22 cellular contexts compared by ENCODE assay signal in the genomic region with DNA sequence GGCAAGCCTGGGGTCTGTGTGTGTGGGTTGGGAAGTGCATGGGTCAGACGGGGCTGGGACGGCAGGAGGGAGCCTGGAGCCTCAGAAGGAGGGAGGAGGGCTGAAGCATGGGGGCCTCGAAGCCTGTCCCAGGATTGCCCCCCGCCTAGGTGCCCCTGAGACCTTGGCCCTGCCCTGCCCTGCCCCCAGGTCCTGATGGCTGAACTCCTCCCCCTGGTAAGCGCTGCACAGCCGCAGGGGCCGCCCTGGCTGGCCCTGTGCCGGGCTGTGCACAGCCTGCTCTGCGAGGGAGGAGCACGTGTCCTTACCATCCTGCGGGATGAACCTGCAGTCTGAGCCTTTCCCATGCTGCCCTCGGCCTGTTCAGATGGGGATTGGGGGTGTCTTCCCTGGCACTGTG. TPM values are rescaled to one million over a fixed set of nuclear protein-coding genes. Genes with fewer than 3 reads are reported as not detected.
DNase-seq lines count a peak whose midpoint lies in the region; ATAC-seq, FAIRE-seq and TF ChIP-seq lines count a peak whose summit lies in the region.
"Had no signal": no experiment of that assay in that cellular context is flagged by ENCODE, and none has a peak within 500 bp of the region (broad histone marks: within the 10 kb centered on the region; RNA-seq: fewer than 3 reads in every experiment).

No MANE protein-coding gene starts in this region.

- no peaks in the 10 kb centered on the region for H3K9me3 Mint-ChIP-seq in GM23338
- H3K9me3 Mint-ChIP-seq: CD4-positive, alpha-beta memory T cell; H9 had no signal

- peaks cover 10% of the 10 kb centered on the region for H3K36me3 Mint-ChIP-seq in GM23338 (ENCODE audit: low read depth)

- peaks cover 24% of the 10 kb centered on the region for H3F3A ChIP-seq in GM23338 (replicated peaks; ENCODE audit: low read depth)

- H3K27ac ChIP-seq in BLaER1 (no peak overlapping the region), OCI-LY7 (ENCODE audit: low read depth, low read length, poor library complexity, severe bottlenecking) (no peak overlapping the region), GM23338 (ENCODE audit: low read depth) (no peak overlapping the region), vagina (no peak overlapping the region)

- BruUV-seq in OCI-LY7 (replicated peaks; lab: Mats Ljungman, UMichigan): TSS peak; percentile 50

- no peak overlapping the region for H3K4me3 Mint-ChIP-seq in GM23338
- H3K4me3 Mint-ChIP-seq: CD4-positive, alpha-beta memory T cell; H9 had no signal

- peaks cover 22% of the 10 kb centered on the region for H3K27me3 Mint-ChIP-seq in GM23338 (ENCODE audit: insufficient read depth, low read depth, poor library complexity)

- H3K9ac ChIP-seq in BLaER1: no peak overlapping the region

- H2AFZ ChIP-seq in OCI-LY7 (ENCODE audit: low read length) (no peak overlapping the region), GM23338 (no peak overlapping the region)
- H2AFZ ChIP-seq: PC-9 had no signal

- FAIRE-seq in H54 (lab: Jason Lieb, UNC): no peak
- FAIRE-seq: G401.6, GM12892 had no signal

- peak overlapping the region; percentile 37 for H3K4me2 ChIP-seq in BLaER1
- no peak overlapping the region for H3K4me2 ChIP-seq in OCI-LY7 (ENCODE audit: low read length)
- no peak overlapping the region for H3K4me2 ChIP-seq in GM23338

- H3K9me2 ChIP-seq in OCI-LY7 (ENCODE audit: insufficient read depth, low read length): no peaks in the 10 kb centered on the region
- no peaks in the 10 kb centered on the region for H3K9me2 ChIP-seq in GM23338 (ENCODE audit: insufficient read depth)

- TF ChIP-seq CTCF in OCI-LY7 (conservative IDR thresholded peaks at IDR 0.05; ENCODE audit: low read length) (no peak), GM23338 (conservative IDR thresholded peaks at IDR 0.05; ENCODE audit: low read depth in 2 of 2) (no peak), vagina (IDR thresholded peaks at IDR 0.05) (no peak)

- H3K4me1 ChIP-seq in BLaER1: peaks cover 83% of the 10 kb centered on the region
- peaks cover 55% of the 10 kb centered on the region for H3K4me1 ChIP-seq in OCI-LY7 (ENCODE audit: insufficient read depth, low read length, poor library complexity, severe bottlenecking)
- peaks cover 14% of the 10 kb centered on the region for H3K4me1 ChIP-seq in GM23338 (ENCODE audit: insufficient read depth)
- H3K4me1 ChIP-seq in vagina: peaks cover 30% of the 10 kb centered on the region

- H3K79me2 ChIP-seq in OCI-LY7 (ENCODE audit: insufficient read depth, low read depth, low read length) (peaks cover 18% of the 10 kb centered on the region; the same call in 1 of the 2 replicates), GM23338 (replicated peaks; ENCODE audit: insufficient read depth) (peaks cover 12% of the 10 kb centered on the region)

- H3K4me1 Mint-ChIP-seq in GM23338: peaks cover 6% of the 10 kb centered on the region

- H3K9me3 ChIP-seq in BLaER1 (no peaks in the 10 kb centered on the region), OCI-LY7 (ENCODE audit: low read length) (no peaks in the 10 kb centered on the region), vagina (no peaks in the 10 kb centered on the region)

- H4K20me1 ChIP-seq in BLaER1 (peaks cover 29% of the 10 kb centered on the region), OCI-LY7 (ENCODE audit: insufficient read depth, low read length) (no peaks in the 10 kb centered on the region), GM23338 (replicated peaks; ENCODE audit: insufficient read depth) (no peaks in the 10 kb centered on the region; the same call in 1 of the 2 replicates)

- intact Hi-C loops in OCI-LY7 (cut with micrococcal nuclease; ENCODE audit: unreplicated experiment) (no loop called here), vagina (cut with DNase I) (no loop called here)

- peak; percentile 30; the same call in 1 of the 2 replicates for TF ChIP-seq POLR2A in H54 (IDR thresholded peaks at IDR 0.05; ENCODE audit: low read depth, low read length)
- TF ChIP-seq POLR2A in erythroblast (IDR thresholded peaks at IDR 0.05; ENCODE audit: low read length): peak; percentile 10
- no peak for TF ChIP-seq POLR2A in vagina (IDR thresholded peaks at IDR 0.05)

- POLR2A ChIA-PET in OCI-LY7 (lab: Charles Lee): interaction anchor here (0.7 kb wide), 1 partner anchor 17 kb away, joined by 4 read pairs; no protein-coding TSS in a partner anchor

- no peak for ATAC-seq in GM23338
- ATAC-seq: SK-N-SH treated with all-trans-retinoic acid at 6 μM for 48 hours had no signal

- H3K4me3 ChIP-seq in BLaER1: no peak overlapping the region
- H3K4me3 ChIP-seq in OCI-LY7 (ENCODE audit: low read depth, low read length, poor library complexity, severe bottlenecking): no peak overlapping the region
- H3K4me3 ChIP-seq in GM23338: no peak overlapping the region
- no peak overlapping the region for H3K4me3 ChIP-seq in vagina
- H3K4me3 ChIP-seq: PC-9 had no signal

- no peaks in the 10 kb centered on the region for H3K27me3 ChIP-seq in BLaER1
- peaks cover 14% of the 10 kb centered on the region for H3K27me3 ChIP-seq in GM23338 (ENCODE audit: insufficient read depth)
- no peaks in the 10 kb centered on the region for H3K27me3 ChIP-seq in vagina

- peaks cover 20% of the 10 kb centered on the region for H3K36me3 ChIP-seq in BLaER1
- peaks cover 37% of the 10 kb centered on the region for H3K36me3 ChIP-seq in OCI-LY7 (ENCODE audit: insufficient read depth, low read length)
- H3K36me3 ChIP-seq in GM23338 (ENCODE audit: insufficient read depth): no peaks in the 10 kb centered on the region
- H3K36me3 ChIP-seq in vagina: no peaks in the 10 kb centered on the region

- DNase-seq in H54 (ENCODE audit: insufficient read length, low spot score) (no peak), OCI-LY7 (ENCODE audit: low spot score) (no peak), erythroblast (lab: John Stamatoyannopoulos, UW) (no peak), GM23338 (ENCODE audit: low spot score) (no peak), retina (no peak), vagina (ENCODE audit: extremely low spot score in 2 of 2) (no peak)
- DNase-seq: H9, KBM-7, MM.1S, NCI-H1092, NCI-H1436, NCI-H1930, NCI-H226, NCI-H510A treated with DMSO at 0.1 percent for 48 hours, PC-9, RPMI8226 had no signal

- CTCF ChIA-PET in OCI-LY7 (lab: Charles Lee; ENCODE audit: unreplicated experiment): no interaction called here

- H3K27ac Mint-ChIP-seq in GM23338: no peak overlapping the region
- H3K27ac Mint-ChIP-seq: CD4-positive, alpha-beta memory T cell; H9 had no signal

TF ChIP-seq in GM23338, 12 proteins besides CTCF, POLR2A, EP300 and RAD21 (continues in another document):
- no peak for TF ChIP-seq POLR2AphosphoS5 (IDR thresholded peaks at IDR 0.05; ENCODE audit: low read depth)

RNA-seq across cellular contexts. Expression of gene TEDC2, which starts 4.4 kb away (rescaled TPM):
- total RNA-seq in OCI-LY7 (2014; rRNA removed; shearing (Covaris generic)): 89.3 and 110 TPM in 2 replicates
- 48.0 and 56.0 TPM in 2 replicates for total RNA-seq in OCI-LY7 (2022)
- 86.5 and 98.9 TPM in 2 replicates for total RNA-seq in GM23338 (2014; rRNA removed; shearing (Covaris generic))
- 50.2 and 50.6 TPM in 2 replicates for polyA plus RNA-seq in GM23338 (2016; fragmentation: Nextera tagmentation; extraction: Ambion mirVana)
- total RNA-seq in vagina: 2.5 TPM

RNA-seq across cellular contexts. Expression of gene NTN3, which starts 6.8 kb away (rescaled TPM):
- 2.3 and 4.8 TPM in 2 replicates for total RNA-seq in OCI-LY7 (2014; rRNA removed; shearing (Covaris generic))
- 1.5 and 1.7 TPM in 2 replicates for total RNA-seq in OCI-LY7 (2022)
- total RNA-seq in GM23338 (2014; rRNA removed; shearing (Covaris generic)): 1.7 and 3.0 TPM in 2 replicates
- polyA plus RNA-seq in GM23338 (2016; fragmentation: Nextera tagmentation; extraction: Ambion mirVana): 0.10 TPM in 1 of 2 replicates, not detected in the other
- total RNA-seq in vagina: not detected
- total RNA-seq: CD4-positive, alpha-beta memory T cell; Daoy had no signal
- polyA plus RNA-seq: CD4-positive, alpha-beta memory T cell had no signal

RNA-seq across cellular contexts. Expression of gene TBC1D24, which starts 10.6 kb away (rescaled TPM):
- total RNA-seq in OCI-LY7 (2014; rRNA removed; shearing (Covaris generic)): 19.8 and 23.4 TPM in 2 replicates
- total RNA-seq in OCI-LY7 (2022) (29.9 and 34.7 TPM in 2 replicates), vagina (9.6 TPM)
- total RNA-seq in GM23338 (2014; rRNA removed; shearing (Covaris generic)): 19.3 and 21.0 TPM in 2 replicates
- 5.4 and 6.1 TPM in 2 replicates for polyA plus RNA-seq in GM23338 (2016; fragmentation: Nextera tagmentation; extraction: Ambion mirVana)

RNA-seq across cellular contexts. Expression of gene CCNF, which starts 35.1 kb away (rescaled TPM):
- total RNA-seq in OCI-LY7 (2014; rRNA removed; shearing (Covaris generic)): 71.5 and 82.1 TPM in 2 replicates
- total RNA-seq in OCI-LY7 (2022): 83.3 and 93.0 TPM in 2 replicates
- total RNA-seq in GM23338 (2014; rRNA removed; shearing (Covaris generic)): 53.0 and 54.2 TPM in 2 replicates
- 21.2 and 24.5 TPM in 2 replicates for polyA plus RNA-seq in GM23338 (2016; fragmentation: Nextera tagmentation; extraction: Ambion mirVana)
- 2.5 TPM for total RNA-seq in vagina

RNA-seq across cellular contexts. Expression of gene ATP6V0C, which starts 49.4 kb away (rescaled TPM):
- 15.0 and 16.4 TPM in 2 replicates for total RNA-seq in OCI-LY7 (2014; rRNA removed; shearing (Covaris generic))
- 87.4 and 94.3 TPM in 2 replicates for total RNA-seq in OCI-LY7 (2022)
- 98.2 and 109 TPM in 2 replicates for total RNA-seq in GM23338 (2014; rRNA removed; shearing (Covaris generic))
- 154 and 162 TPM in 2 replicates for polyA plus RNA-seq in GM23338 (2016; fragmentation: Nextera tagmentation; extraction: Ambion mirVana)
- total RNA-seq in vagina: 133 TPM

Comparison
In these comparisons a context has a peak if more than half of its experiments do, and no peak if none do; other contexts are left out.
1. POLR2A ChIP-seq: peak in H54 (single experiment) and erythroblast (single experiment); none in vagina (0 of 2).
2. RNA of gene TEDC2, which starts 4.4 kb away (total RNA-seq): 48.0 to 110 TPM in OCI-LY7 and 86.5 to 98.9 TPM in GM23338; 2.5 TPM in vagina (single experiment); every median in the first group is over 10 times any median in the second.